Comparison of ENCODE assay signal across 1 cellular context in the genomic region with DNA sequence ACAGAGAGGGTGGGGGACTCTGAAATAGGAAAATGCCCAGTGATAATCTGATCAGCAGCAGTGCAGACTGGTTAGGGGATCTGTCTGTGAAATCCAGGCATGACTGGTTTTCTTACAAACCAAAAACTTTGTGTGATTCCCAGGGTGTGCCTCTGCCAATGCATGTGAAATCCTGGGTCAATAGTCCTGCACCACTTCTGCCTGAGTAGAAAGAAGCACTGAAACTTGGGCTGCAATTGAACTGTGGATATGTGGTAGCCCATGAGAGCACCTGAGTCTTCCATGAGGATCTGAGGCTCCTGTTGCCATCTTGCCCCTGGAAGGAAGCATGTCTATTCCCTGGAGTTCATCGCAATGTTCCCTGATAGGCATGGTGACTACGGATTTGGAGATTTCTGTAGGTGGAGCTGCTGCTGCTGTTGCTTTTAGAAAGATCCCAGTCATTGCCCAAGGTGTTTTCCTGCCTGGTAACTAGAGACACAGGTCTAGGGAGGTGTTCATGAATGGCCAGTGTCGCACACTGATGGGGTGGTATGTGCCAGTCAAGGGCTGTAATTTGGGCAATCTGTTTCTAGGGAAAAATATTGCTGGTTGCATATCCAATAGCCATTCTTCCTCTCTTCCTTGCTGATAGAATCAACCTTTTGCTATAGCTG.
TF ChIP-seq lines count a peak whose summit lies in the region.

No MANE protein-coding gene starts in this region.

TF ChIP-seq in SK-N-SH treated with all-trans-retinoic acid at 6 μM for 48 hours, 23 proteins besides CTCF, POLR2A, EP300 and RAD21 (continued from another document):
- TF ChIP-seq, protein P1, sequence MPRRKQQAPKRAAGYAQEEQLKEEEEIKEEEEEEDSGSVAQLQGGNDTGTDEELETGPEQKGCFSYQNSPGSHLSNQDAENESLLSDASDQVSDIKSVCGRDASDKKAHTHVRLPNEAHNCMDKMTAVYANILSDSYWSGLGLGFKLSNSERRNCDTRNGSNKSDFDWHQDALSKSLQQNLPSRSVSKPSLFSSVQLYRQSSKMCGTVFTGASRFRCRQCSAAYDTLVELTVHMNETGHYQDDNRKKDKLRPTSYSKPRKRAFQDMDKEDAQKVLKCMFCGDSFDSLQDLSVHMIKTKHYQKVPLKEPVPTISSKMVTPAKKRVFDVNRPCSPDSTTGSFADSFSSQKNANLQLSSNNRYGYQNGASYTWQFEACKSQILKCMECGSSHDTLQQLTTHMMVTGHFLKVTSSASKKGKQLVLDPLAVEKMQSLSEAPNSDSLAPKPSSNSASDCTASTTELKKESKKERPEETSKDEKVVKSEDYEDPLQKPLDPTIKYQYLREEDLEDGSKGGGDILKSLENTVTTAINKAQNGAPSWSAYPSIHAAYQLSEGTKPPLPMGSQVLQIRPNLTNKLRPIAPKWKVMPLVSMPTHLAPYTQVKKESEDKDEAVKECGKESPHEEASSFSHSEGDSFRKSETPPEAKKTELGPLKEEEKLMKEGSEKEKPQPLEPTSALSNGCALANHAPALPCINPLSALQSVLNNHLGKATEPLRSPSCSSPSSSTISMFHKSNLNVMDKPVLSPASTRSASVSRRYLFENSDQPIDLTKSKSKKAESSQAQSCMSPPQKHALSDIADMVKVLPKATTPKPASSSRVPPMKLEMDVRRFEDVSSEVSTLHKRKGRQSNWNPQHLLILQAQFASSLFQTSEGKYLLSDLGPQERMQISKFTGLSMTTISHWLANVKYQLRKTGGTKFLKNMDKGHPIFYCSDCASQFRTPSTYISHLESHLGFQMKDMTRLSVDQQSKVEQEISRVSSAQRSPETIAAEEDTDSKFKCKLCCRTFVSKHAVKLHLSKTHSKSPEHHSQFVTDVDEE (CRISPR knock-in tag; IDR thresholded peaks at IDR 0.05): no peak
- TF ChIP-seq CREB5 (CRISPR knock-in tag; IDR thresholded peaks at IDR 0.05; ENCODE audit: low read depth): no peak
- TF ChIP-seq, protein P2, sequence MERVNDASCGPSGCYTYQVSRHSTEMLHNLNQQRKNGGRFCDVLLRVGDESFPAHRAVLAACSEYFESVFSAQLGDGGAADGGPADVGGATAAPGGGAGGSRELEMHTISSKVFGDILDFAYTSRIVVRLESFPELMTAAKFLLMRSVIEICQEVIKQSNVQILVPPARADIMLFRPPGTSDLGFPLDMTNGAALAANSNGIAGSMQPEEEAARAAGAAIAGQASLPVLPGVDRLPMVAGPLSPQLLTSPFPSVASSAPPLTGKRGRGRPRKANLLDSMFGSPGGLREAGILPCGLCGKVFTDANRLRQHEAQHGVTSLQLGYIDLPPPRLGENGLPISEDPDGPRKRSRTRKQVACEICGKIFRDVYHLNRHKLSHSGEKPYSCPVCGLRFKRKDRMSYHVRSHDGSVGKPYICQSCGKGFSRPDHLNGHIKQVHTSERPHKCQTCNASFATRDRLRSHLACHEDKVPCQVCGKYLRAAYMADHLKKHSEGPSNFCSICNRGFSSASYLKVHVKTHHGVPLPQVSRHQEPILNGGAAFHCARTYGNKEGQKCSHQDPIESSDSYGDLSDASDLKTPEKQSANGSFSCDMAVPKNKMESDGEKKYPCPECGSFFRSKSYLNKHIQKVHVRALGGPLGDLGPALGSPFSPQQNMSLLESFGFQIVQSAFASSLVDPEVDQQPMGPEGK (CRISPR knock-in tag; IDR thresholded peaks at IDR 0.05; ENCODE audit: borderline replicate concordance): no peak
- TF ChIP-seq PPARA (CRISPR knock-in tag; IDR thresholded peaks at IDR 0.05; ENCODE audit: borderline replicate concordance): no peak
- no peak for TF ChIP-seq SNAI2 (CRISPR knock-in tag; IDR thresholded peaks at IDR 0.05)
